22 cellular contexts compared by ENCODE assay signal in genomic region chr6:118752803-118753202, GRCh38.
DNase-seq lines count a peak whose midpoint lies in the region; TF ChIP-seq lines count a peak whose summit lies in the region.
"Had no signal": no experiment of that assay in that cellular context is flagged by ENCODE, and none has a peak within 500 bp of the region (broad histone marks: within the 10 kb centered on the region; RNA-seq: fewer than 3 reads in every experiment).

No MANE protein-coding gene starts in this region.

- no peaks in the 10 kb centered on the region for H3K36me3 Mint-ChIP-seq in nephron progenitor cell (ENCODE audit: low read depth)
- H3K36me3 Mint-ChIP-seq in neural progenitor cell: no peaks in the 10 kb centered on the region
- H3K36me3 Mint-ChIP-seq: CD4-positive, CD25-positive, alpha-beta regulatory T cell; CD8-positive, alpha-beta T cell had no signal

- peaks cover 12% of the 10 kb centered on the region for H3K4me1 Mint-ChIP-seq in nephron progenitor cell
- H3K4me1 Mint-ChIP-seq in neural progenitor cell: peaks cover 13% of the 10 kb centered on the region

- no peak overlapping the region for H3K4me2 ChIP-seq in neural progenitor cell
- H3K4me2 ChIP-seq: A549, GM23338 had no signal

- H3K4me3 Mint-ChIP-seq in nephron progenitor cell (no peak overlapping the region), neural progenitor cell (no peak overlapping the region)
- H3K4me3 Mint-ChIP-seq: CD4-positive, CD25-positive, alpha-beta regulatory T cell; CD8-positive, alpha-beta T cell; GM23338; H9 had no signal

- no peaks in the 10 kb centered on the region for H3K79me2 ChIP-seq in neural progenitor cell (ENCODE audit: low read depth)

- CTCF ChIA-PET in RWPE1 (lab: Yijun Ruan, JAX): no interaction called here

- no peak overlapping the region for H3K4me3 ChIP-seq in neural progenitor cell
- H3K4me3 ChIP-seq: A549, GM12878, GM23338 had no signal

- peaks cover 9% of the 10 kb centered on the region for H3K4me1 ChIP-seq in neural progenitor cell
- H3K4me1 ChIP-seq: A549, Caco-2 had no signal

- H3K9me3 Mint-ChIP-seq in nephron progenitor cell (no peaks in the 10 kb centered on the region), neural progenitor cell (no peaks in the 10 kb centered on the region)
- H3K9me3 Mint-ChIP-seq: CD8-positive, alpha-beta T cell; GM23338; H9 had no signal

- H4K20me1 ChIP-seq in neural progenitor cell (ENCODE audit: low read depth): no peaks in the 10 kb centered on the region

- DNase-seq in Ammon's horn (ENCODE audit: low spot score) (peak; percentile 45), globus pallidus (ENCODE audit: low spot score) (peak; percentile 61), nephron progenitor cell (no peak), putamen (ENCODE audit: low spot score) (peak; percentile 47), neural progenitor cell (ENCODE audit: low spot score) (no peak), RWPE1 (ENCODE audit: low spot score) (no peak), iPS-NIHi7 (ENCODE audit: extremely low spot score) (no peak), GM20000 (ENCODE audit: low spot score) (no peak)
- DNase-seq: 8988T; ACHN; AML-193; C1 segment of cervical spinal cord; Caco-2; CD4-positive, CD25-positive, alpha-beta regulatory T cell; CD8-positive, alpha-beta T cell; DMS153; DND-41; GDM1; H9 had no signal

- H3K27ac Mint-ChIP-seq in nephron progenitor cell: peak overlapping the region; percentile 21
- H3K27ac Mint-ChIP-seq in neural progenitor cell: no peak overlapping the region
- H3K27ac Mint-ChIP-seq: CD8-positive, alpha-beta T cell; GM23338; H9 had no signal

- H3K27me3 ChIP-seq in neural progenitor cell: no peaks in the 10 kb centered on the region

- no peaks in the 10 kb centered on the region for H3F3A ChIP-seq in neural progenitor cell (ENCODE audit: low read depth)

- H2AFZ ChIP-seq in neural progenitor cell (replicated peaks): no peak overlapping the region
- H2AFZ ChIP-seq: GM23338 had no signal

- H3K9ac ChIP-seq in neural progenitor cell: no peak overlapping the region

- no peaks in the 10 kb centered on the region for H3K36me3 ChIP-seq in neural progenitor cell

- H3K9me3 ChIP-seq in neural progenitor cell (ENCODE audit: low read depth): no peaks in the 10 kb centered on the region
- H3K9me3 ChIP-seq: A549, Caco-2 had no signal

- H3K27me3 Mint-ChIP-seq in nephron progenitor cell (ENCODE audit: low read depth, poor library complexity): no peaks in the 10 kb centered on the region
- peaks cover 7% of the 10 kb centered on the region for H3K27me3 Mint-ChIP-seq in neural progenitor cell (ENCODE audit: insufficient read depth, low read depth)

- TF ChIP-seq CTCF in nephron progenitor cell (IDR thresholded peaks at IDR 0.05) (no peak), neural progenitor cell (IDR thresholded peaks at IDR 0.05) (no peak), RWPE1 (conservative IDR thresholded peaks at IDR 0.05; ENCODE audit: low read depth) (no peak), GM20000 (IDR thresholded peaks at IDR 0.05; ENCODE audit: extremely low read depth, missing control alignments) (no peak)

- no peak overlapping the region for H3K27ac ChIP-seq in neural progenitor cell
- H3K27ac ChIP-seq in RWPE1: no peak overlapping the region
- H3K27ac ChIP-seq: A549 had no signal

- POLR2A ChIA-PET in RWPE1 (lab: Yijun Ruan, JAX; ENCODE audit: low non-redundant PET): no interaction called here

Comparison
In these comparisons a context has a peak if more than half of its experiments do, and no peak if none do; other contexts are left out.
1. DNase-seq: peak in Ammon's horn (single experiment), globus pallidus (single experiment) and putamen (single experiment); none in nephron progenitor cell (single experiment), neural progenitor cell (single experiment), RWPE1 (single experiment), iPS-NIHi7 (single experiment) and GM20000 (single experiment).